1 cellular context compared by ENCODE assay signal in the genomic region with DNA sequence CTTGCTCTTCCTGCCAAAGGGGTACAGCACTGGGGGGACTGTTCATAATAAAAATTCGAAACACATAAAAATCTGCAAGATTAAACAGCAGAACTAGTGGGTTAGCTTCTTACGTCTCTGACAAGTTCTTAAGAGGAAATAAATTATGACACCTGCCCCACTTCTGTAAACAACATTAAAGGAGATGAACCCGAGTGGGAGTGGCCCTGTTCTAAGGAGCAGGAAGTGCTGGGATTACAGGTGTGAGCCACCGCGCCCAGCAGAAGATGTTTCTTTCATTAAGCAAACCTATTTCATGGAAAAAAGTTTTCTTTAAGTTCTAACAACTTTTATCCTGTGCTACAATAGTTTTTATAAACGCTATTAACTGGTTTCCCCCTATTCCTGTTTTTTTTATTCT.
TF ChIP-seq lines count a peak whose summit lies in the region.

No MANE protein-coding gene starts in this region.

TF ChIP-seq in GM23338, 12 proteins besides CTCF, POLR2A, EP300 and RAD21 (continued from another document):
- TF ChIP-seq ZNF462 (CRISPR knock-in tag; IDR thresholded peaks at IDR 0.05) (no peak), NANOG (IDR thresholded peaks at IDR 0.05; ENCODE audit: borderline replicate concordance) (no peak)
TF ChIP-seq in GM23338: peak in this region for 0.
